ENCODE assay signal across 8 cellular contexts in genomic region chr11:65424200-65425104, GRCh38. TPM values are rescaled to one million over a fixed set of nuclear protein-coding genes. Genes with fewer than 3 reads are reported as not detected.
DNase-seq lines count a peak whose midpoint lies in the region; ATAC-seq and TF ChIP-seq lines count a peak whose summit lies in the region.

No MANE protein-coding gene starts in this region.

- H4K12ac ChIP-seq in trophoblast cell (ENCODE audit: low read depth, low read length) = no peak overlapping the region

- H3K4me1 Mint-ChIP-seq in activated T-helper 1 cell treated with anti-CD3 and anti-CD28 coated beads, Interleukin-12 subunit alpha, Interleukin-12 subunit beta, Interleukin-2, Interleukin-4 antibody, amounts not matched to agents 30 ng/mL and 10 ng/mL and 1 ng/mL, durations not matched to agents 14 hours and 24 hours and 36 hours (ENCODE audit: low read depth) = peaks cover 67% of the 10 kb centered on the region

- peak overlapping the region; percentile 70 for H3K18ac ChIP-seq in trophoblast cell (ENCODE audit: low read length)

- H3K9me3 ChIP-seq in BE2C (no peaks in the 10 kb centered on the region), KOPT-K1 (ENCODE audit: insufficient read depth, low read length, poor library complexity, severe bottlenecking) (no peaks in the 10 kb centered on the region), trophoblast cell (ENCODE audit: insufficient read depth, low read depth, low read length) (no peaks in the 10 kb centered on the region)

- peak overlapping the region; percentile 8 for H2BK120ac ChIP-seq in trophoblast cell (ENCODE audit: insufficient read depth, low read length, poor library complexity)

- peaks cover 57% of the 10 kb centered on the region for H3K36me3 Mint-ChIP-seq in activated T-helper 1 cell treated with anti-CD3 and anti-CD28 coated beads, Interleukin-12 subunit alpha, Interleukin-12 subunit beta, Interleukin-2, Interleukin-4 antibody, amounts not matched to agents 30 ng/mL and 10 ng/mL and 1 ng/mL, durations not matched to agents 14 hours and 24 hours and 36 hours (ENCODE audit: low read depth)

- H3K4me1 ChIP-seq in BE2C = peaks cover 10% of the 10 kb centered on the region
- H3K4me1 ChIP-seq in trophoblast cell (ENCODE audit: control insufficient read depth in 1 of 2, insufficient read depth in 2 of 2, low read length in 2 of 2) = peaks cover 36 to 55% of the 10 kb centered on the region in 2 experiments

- H3K14ac ChIP-seq in trophoblast cell (ENCODE audit: low read length) = peak overlapping the region; percentile 64

- H3K27me3 ChIP-seq in BE2C (peaks cover 3% of the 10 kb centered on the region), trophoblast cell (ENCODE audit: insufficient read depth, low read length) (no peaks in the 10 kb centered on the region)

- H4K8ac ChIP-seq in trophoblast cell (ENCODE audit: low read depth, low read length) = peak overlapping the region; percentile 51

- no peak overlapping the region for H4K91ac ChIP-seq in trophoblast cell (ENCODE audit: low read depth, low read length)

- peaks cover 38% of the 10 kb centered on the region for H3K79me1 ChIP-seq in trophoblast cell (ENCODE audit: low read length)

- H3K27me3 Mint-ChIP-seq in activated T-helper 1 cell treated with anti-CD3 and anti-CD28 coated beads, Interleukin-12 subunit alpha, Interleukin-12 subunit beta, Interleukin-2, Interleukin-4 antibody, amounts not matched to agents 30 ng/mL and 10 ng/mL and 1 ng/mL, durations not matched to agents 14 hours and 24 hours and 36 hours (ENCODE audit: insufficient read depth) = peaks cover 10% of the 10 kb centered on the region

- peak overlapping the region; percentile 7 for H2BK5ac ChIP-seq in trophoblast cell (ENCODE audit: low read depth, low read length, poor library complexity)

- DNase-seq in BE2C = peak; percentile 42
- DNase-seq in activated T-helper 1 cell treated with anti-CD3 and anti-CD28 coated beads, Interleukin-12 subunit alpha, Interleukin-12 subunit beta, Interleukin-2, Interleukin-4 antibody, amounts not matched to agents 30 ng/mL and 10 ng/mL and 1 ng/mL, durations not matched to agents 14 hours and 24 hours and 36 hours (ENCODE audit: low spot score) = peak; percentile 44
- peak; percentile 24 for DNase-seq in foreskin melanocyte
- peak in 1 of 2 donors; percentile 59 for DNase-seq in trophoblast cell
- no peak for DNase-seq in H4 (ENCODE audit: low spot score)

- H3K4ac ChIP-seq in trophoblast cell (ENCODE audit: low read depth, low read length) = peak overlapping the region; percentile 70

- peaks cover 46% of the 10 kb centered on the region for H3K79me2 ChIP-seq in trophoblast cell (ENCODE audit: control insufficient read depth, insufficient read depth, low read length, poor library complexity)

- TF ChIP-seq CTCF in BE2C (IDR thresholded peaks at IDR 0.05; ENCODE audit: low read depth, low read length) = no peak

- peak overlapping the region; percentile 37 for H3K9ac ChIP-seq in trophoblast cell (ENCODE audit: low read length)

- WGBS in trophoblast cell (ENCODE audit: extremely low coverage, insufficient coverage, insufficient read length) = no CpG with 5 or more reads among the region's 18 CpGs

- H3K4me3 ChIP-seq in BE2C (ENCODE audit: low read depth, low read length) (peak overlapping the region; percentile 88), trophoblast cell (ENCODE audit: low read depth, low read length) (peak overlapping the region; percentile 66)

- H2AK5ac ChIP-seq in trophoblast cell (ENCODE audit: low read length) = no peak overlapping the region

- no peaks in the 10 kb centered on the region for H3K9me3 Mint-ChIP-seq in activated T-helper 1 cell treated with anti-CD3 and anti-CD28 coated beads, Interleukin-12 subunit alpha, Interleukin-12 subunit beta, Interleukin-2, Interleukin-4 antibody, amounts not matched to agents 30 ng/mL and 10 ng/mL and 1 ng/mL, durations not matched to agents 14 hours and 24 hours and 36 hours

- ATAC-seq in HG02870 (IDR thresholded peaks at IDR 0.05; ENCODE audit: unreplicated experiment) (no peak), GM21723 (IDR thresholded peaks at IDR 0.05; ENCODE audit: unreplicated experiment) (no peak)

- peak overlapping the region; percentile 99 for H3K4me3 Mint-ChIP-seq in activated T-helper 1 cell treated with anti-CD3 and anti-CD28 coated beads, Interleukin-12 subunit alpha, Interleukin-12 subunit beta, Interleukin-2, Interleukin-4 antibody, amounts not matched to agents 30 ng/mL and 10 ng/mL and 1 ng/mL, durations not matched to agents 14 hours and 24 hours and 36 hours

- H3K27ac Mint-ChIP-seq in activated T-helper 1 cell treated with anti-CD3 and anti-CD28 coated beads, Interleukin-12 subunit alpha, Interleukin-12 subunit beta, Interleukin-2, Interleukin-4 antibody, amounts not matched to agents 30 ng/mL and 10 ng/mL and 1 ng/mL, durations not matched to agents 14 hours and 24 hours and 36 hours = peak overlapping the region; percentile 99

- H2AFZ ChIP-seq in trophoblast cell (ENCODE audit: insufficient read depth, low read length, poor library complexity) = peak overlapping the region; percentile 40

- peaks cover 43% of the 10 kb centered on the region for H3K36me3 ChIP-seq in BE2C
- H3K36me3 ChIP-seq in KOPT-K1 (ENCODE audit: insufficient read depth, low read length) = peaks cover 30% of the 10 kb centered on the region
- H3K36me3 ChIP-seq in trophoblast cell (ENCODE audit: control insufficient read depth in 1 of 2, insufficient read depth in 2 of 2, low read length in 2 of 2) = peaks cover 5 to 7% of the 10 kb centered on the region in 2 experiments

- no peak overlapping the region for H3K23ac ChIP-seq in trophoblast cell (ENCODE audit: low read length)

- peak overlapping the region; percentile 81 for H3K4me2 ChIP-seq in trophoblast cell (ENCODE audit: low read length)

- H2BK12ac ChIP-seq in trophoblast cell (ENCODE audit: low read length) = no peak overlapping the region

- intact Hi-C loops in activated T-helper 1 cell treated with anti-CD3 and anti-CD28 coated beads, Interleukin-12 subunit alpha, Interleukin-12 subunit beta, Interleukin-2, Interleukin-4 antibody, amounts not matched to agents 30 ng/mL and 10 ng/mL and 1 ng/mL, durations not matched to agents 14 hours and 24 hours and 36 hours (cut with micrococcal nuclease) = no loop called here

- H3K27ac ChIP-seq in KOPT-K1 (ENCODE audit: low read depth, low read length, poor library complexity, severe bottlenecking) (peak overlapping the region; percentile 99), trophoblast cell (ENCODE audit: low read depth, low read length) (peak overlapping the region; percentile 97)

RNA-seq across cellular contexts. Expression of gene NEAT1, which starts 1.9 kb away (rescaled TPM):
- 301 TPM for polyA plus RNA-seq in BE2C (2012; ENCODE audit: insufficient read depth, insufficient read length, low read depth)
- 507 and 517 TPM in 2 replicates for total RNA-seq in activated T-helper 1 cell treated with anti-CD3 and anti-CD28 coated beads, Interleukin-12 subunit alpha, Interleukin-12 subunit beta, Interleukin-2, Interleukin-4 antibody, amounts not matched to agents 30 ng/mL and 10 ng/mL and 1 ng/mL, durations not matched to agents 14 hours and 24 hours and 36 hours
- polyA plus RNA-seq in trophoblast cell (2013) = 11.1 and 12.7 TPM in 2 replicates
- total RNA-seq in H4 (2014; rRNA removed; shearing (Covaris generic)) = 2.9 and 3.4 TPM in 2 replicates

RNA-seq across cellular contexts. Expression of gene FRMD8, which starts 38.0 kb away (rescaled TPM):
- polyA plus RNA-seq in BE2C (2012; ENCODE audit: insufficient read depth, insufficient read length, low read depth) = 12.5 TPM
- 40.5 and 42.3 TPM in 2 replicates for total RNA-seq in activated T-helper 1 cell treated with anti-CD3 and anti-CD28 coated beads, Interleukin-12 subunit alpha, Interleukin-12 subunit beta, Interleukin-2, Interleukin-4 antibody, amounts not matched to agents 30 ng/mL and 10 ng/mL and 1 ng/mL, durations not matched to agents 14 hours and 24 hours and 36 hours
- polyA plus RNA-seq in trophoblast cell (2013) = 21.2 and 22.9 TPM in 2 replicates
- 16.3 and 37.3 TPM in 2 replicates for total RNA-seq in H4 (2014; rRNA removed; shearing (Covaris generic))

RNA-seq across cellular contexts. Expression of gene SLC25A45, which starts 42.0 kb away (rescaled TPM):
- 2.7 TPM for polyA plus RNA-seq in BE2C (2012; ENCODE audit: insufficient read depth, insufficient read length, low read depth)
- 15.3 and 19.4 TPM in 2 replicates for total RNA-seq in activated T-helper 1 cell treated with anti-CD3 and anti-CD28 coated beads, Interleukin-12 subunit alpha, Interleukin-12 subunit beta, Interleukin-2, Interleukin-4 antibody, amounts not matched to agents 30 ng/mL and 10 ng/mL and 1 ng/mL, durations not matched to agents 14 hours and 24 hours and 36 hours
- 0.93 and 1.1 TPM in 2 replicates for polyA plus RNA-seq in trophoblast cell (2013)
- 0.10 and 0.91 TPM in 2 replicates for total RNA-seq in H4 (2014; rRNA removed; shearing (Covaris generic))

Comparison
In these comparisons a context has a peak if more than half of its experiments do, and no peak if none do; other contexts are left out.
1. RNA of gene NEAT1, which starts 1.9 kb away (total RNA-seq): 507 to 517 TPM in activated T-helper 1 cell treated with anti-CD3 and anti-CD28 coated beads, Interleukin-12 subunit alpha, Interleukin-12 subunit beta, Interleukin-2, Interleukin-4 antibody, amounts not matched to agents 30 ng/mL and 10 ng/mL and 1 ng/mL, durations not matched to agents 14 hours and 24 hours and 36 hours; 2.9 to 3.4 TPM in H4; every median in the first group is over 100 times any median in the second.